Comparison of ENCODE assay signal across 1 cellular context in the genomic region with DNA sequence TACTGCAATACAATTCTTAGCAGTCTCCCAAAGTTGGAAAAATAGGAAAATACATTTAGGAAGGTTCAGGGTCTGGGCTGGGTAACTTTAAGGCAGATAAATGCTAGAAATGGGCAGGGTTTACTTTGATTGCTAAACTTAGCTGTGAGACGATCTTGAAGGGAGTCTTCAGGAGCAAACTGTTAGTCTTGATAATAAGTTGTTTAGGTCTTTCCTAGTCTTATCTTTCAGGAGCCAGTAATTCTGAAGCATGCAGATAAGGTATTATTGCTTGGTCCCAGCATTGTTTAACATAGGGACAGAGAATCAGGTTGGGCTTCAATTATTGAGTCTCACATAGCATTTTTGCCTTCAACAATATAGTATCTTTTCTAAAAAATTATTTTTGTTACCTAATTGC.
A peak's percentile ranks its signal among the peaks of the same experiment; 100 is the strongest.
TF ChIP-seq lines count a peak whose summit lies in the region.

No MANE protein-coding gene starts in this region.

TF ChIP-seq in K562, 482 proteins besides CTCF, POLR2A, EP300 and RAD21 (continued from another document and continues in another):
- TF ChIP-seq RNF219 (CRISPR knock-in tag; IDR thresholded peaks at IDR 0.05) (no peak), POLR2AphosphoS5 (IDR thresholded peaks at IDR 0.05; ENCODE audit: control insufficient read depth, insufficient read depth, low read depth, low read length) (peak; percentile 60; the same call in 1 of the 2 replicates), TAF9B (IDR thresholded peaks at IDR 0.05; ENCODE audit: partially characterized antibody) (no peak), RFX7 (CRISPR knock-in tag; IDR thresholded peaks at IDR 0.05) (no peak), NCOR1 (IDR thresholded peaks at IDR 0.05) (peak; percentile 91), CBX5 (IDR thresholded peaks at IDR 0.05; ENCODE audit: borderline replicate concordance, low read depth) (no peak), MEIS2 (IDR thresholded peaks at IDR 0.05; ENCODE audit: partially characterized antibody) (peak; percentile 31), KHSRP (IDR thresholded peaks at IDR 0.05) (peak; percentile 73; the same call in 1 of the 2 replicates), TGIF2 (CRISPR knock-in tag; IDR thresholded peaks at IDR 0.05) (no peak), FOXK2 (conservative IDR thresholded peaks at IDR 0.05 in 1 of 2, IDR thresholded peaks at IDR 0.05 in 1 of 2; ENCODE audit: low read depth in 2 of 2) (no peak), U2AF1 (optimal IDR thresholded peaks at IDR 0.05; ENCODE audit: low read depth, low read length) (no peak), ZC3H8 (IDR thresholded peaks at IDR 0.05) (no peak), CREM (IDR thresholded peaks at IDR 0.05; ENCODE audit: low read depth) (no peak), HCFC1 (IDR thresholded peaks at IDR 0.05; ENCODE audit: low read depth, low read length) (no peak), ARID2 (IDR thresholded peaks at IDR 0.05) (no peak), EGR1 (conservative IDR thresholded peaks at IDR 0.05) (no peak), ZNF24 (IDR thresholded peaks at IDR 0.05) (peak; percentile 63; the same call in 1 of the 2 replicates), ZNF274 (IDR thresholded peaks at IDR 0.05; ENCODE audit: borderline replicate concordance, low read depth, low read length) (no peak), ARHGAP35 (IDR thresholded peaks at IDR 0.05; ENCODE audit: partially characterized antibody) (no peak), TEAD4 (IDR thresholded peaks at IDR 0.05; ENCODE audit: low read length) (peak; percentile 96), TEAD4 (CRISPR knock-in tag; IDR thresholded peaks at IDR 0.05; ENCODE audit: borderline replicate concordance) (no peak), CHD2 (IDR thresholded peaks at IDR 0.05; ENCODE audit: low read depth, low read length) (no peak), PTTG1 (tag; IDR thresholded peaks at IDR 0.05; ENCODE audit: low read depth) (no peak), BCL6 (CRISPR knock-in tag; IDR thresholded peaks at IDR 0.05) (no peak), TRIM24 (IDR thresholded peaks at IDR 0.05) (no peak), EP400 (IDR thresholded peaks at IDR 0.05) (no peak), PPARD (CRISPR knock-in tag; IDR thresholded peaks at IDR 0.05) (no peak), E2F5 (CRISPR knock-in tag; IDR thresholded peaks at IDR 0.05) (no peak), ELK1 (CRISPR knock-in tag; IDR thresholded peaks at IDR 0.05) (no peak), ARID3A (IDR thresholded peaks at IDR 0.05; ENCODE audit: borderline replicate concordance, low read depth, low read length) (no peak), CBX1 (IDR thresholded peaks at IDR 0.05; ENCODE audit: low read depth) (no peak), PRMT5 (CRISPR knock-in tag; IDR thresholded peaks at IDR 0.05) (no peak), ZNF263 (CRISPR knock-in tag; IDR thresholded peaks at IDR 0.05; ENCODE audit: borderline replicate concordance) (no peak), HNRNPL (IDR thresholded peaks at IDR 0.05; ENCODE audit: low read depth, low read length) (no peak), BDP1 (IDR thresholded peaks at IDR 0.05; ENCODE audit: insufficient read depth, insufficient read length) (no peak), ZNF324 (CRISPR knock-in tag; IDR thresholded peaks at IDR 0.05) (no peak), ZNF583 (CRISPR knock-in tag; IDR thresholded peaks at IDR 0.05) (no peak), NFRKB (IDR thresholded peaks at IDR 0.05; ENCODE audit: low read depth) (no peak), LARP7 (IDR thresholded peaks at IDR 0.05) (no peak), KAT7 (CRISPR knock-in tag; IDR thresholded peaks at IDR 0.05; ENCODE audit: borderline replicate concordance) (no peak), PHB2 (IDR thresholded peaks at IDR 0.05; ENCODE audit: low read depth) (no peak)
- TF ChIP-seq, protein P1, sequence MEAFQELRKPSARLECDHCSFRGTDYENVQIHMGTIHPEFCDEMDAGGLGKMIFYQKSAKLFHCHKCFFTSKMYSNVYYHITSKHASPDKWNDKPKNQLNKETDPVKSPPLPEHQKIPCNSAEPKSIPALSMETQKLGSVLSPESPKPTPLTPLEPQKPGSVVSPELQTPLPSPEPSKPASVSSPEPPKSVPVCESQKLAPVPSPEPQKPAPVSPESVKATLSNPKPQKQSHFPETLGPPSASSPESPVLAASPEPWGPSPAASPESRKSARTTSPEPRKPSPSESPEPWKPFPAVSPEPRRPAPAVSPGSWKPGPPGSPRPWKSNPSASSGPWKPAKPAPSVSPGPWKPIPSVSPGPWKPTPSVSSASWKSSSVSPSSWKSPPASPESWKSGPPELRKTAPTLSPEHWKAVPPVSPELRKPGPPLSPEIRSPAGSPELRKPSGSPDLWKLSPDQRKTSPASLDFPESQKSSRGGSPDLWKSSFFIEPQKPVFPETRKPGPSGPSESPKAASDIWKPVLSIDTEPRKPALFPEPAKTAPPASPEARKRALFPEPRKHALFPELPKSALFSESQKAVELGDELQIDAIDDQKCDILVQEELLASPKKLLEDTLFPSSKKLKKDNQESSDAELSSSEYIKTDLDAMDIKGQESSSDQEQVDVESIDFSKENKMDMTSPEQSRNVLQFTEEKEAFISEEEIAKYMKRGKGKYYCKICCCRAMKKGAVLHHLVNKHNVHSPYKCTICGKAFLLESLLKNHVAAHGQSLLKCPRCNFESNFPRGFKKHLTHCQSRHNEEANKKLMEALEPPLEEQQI (IDR thresholded peaks at IDR 0.05) = peak; percentile 77; the same call in 1 of the 2 replicates
- TF ChIP-seq, protein P2, sequence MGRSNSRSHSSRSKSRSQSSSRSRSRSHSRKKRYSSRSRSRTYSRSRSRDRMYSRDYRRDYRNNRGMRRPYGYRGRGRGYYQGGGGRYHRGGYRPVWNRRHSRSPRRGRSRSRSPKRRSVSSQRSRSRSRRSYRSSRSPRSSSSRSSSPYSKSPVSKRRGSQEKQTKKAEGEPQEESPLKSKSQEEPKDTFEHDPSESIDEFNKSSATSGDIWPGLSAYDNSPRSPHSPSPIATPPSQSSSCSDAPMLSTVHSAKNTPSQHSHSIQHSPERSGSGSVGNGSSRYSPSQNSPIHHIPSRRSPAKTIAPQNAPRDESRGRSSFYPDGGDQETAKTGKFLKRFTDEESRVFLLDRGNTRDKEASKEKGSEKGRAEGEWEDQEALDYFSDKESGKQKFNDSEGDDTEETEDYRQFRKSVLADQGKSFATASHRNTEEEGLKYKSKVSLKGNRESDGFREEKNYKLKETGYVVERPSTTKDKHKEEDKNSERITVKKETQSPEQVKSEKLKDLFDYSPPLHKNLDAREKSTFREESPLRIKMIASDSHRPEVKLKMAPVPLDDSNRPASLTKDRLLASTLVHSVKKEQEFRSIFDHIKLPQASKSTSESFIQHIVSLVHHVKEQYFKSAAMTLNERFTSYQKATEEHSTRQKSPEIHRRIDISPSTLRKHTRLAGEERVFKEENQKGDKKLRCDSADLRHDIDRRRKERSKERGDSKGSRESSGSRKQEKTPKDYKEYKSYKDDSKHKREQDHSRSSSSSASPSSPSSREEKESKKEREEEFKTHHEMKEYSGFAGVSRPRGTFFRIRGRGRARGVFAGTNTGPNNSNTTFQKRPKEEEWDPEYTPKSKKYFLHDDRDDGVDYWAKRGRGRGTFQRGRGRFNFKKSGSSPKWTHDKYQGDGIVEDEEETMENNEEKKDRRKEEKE (IDR thresholded peaks at IDR 0.05; ENCODE audit: borderline replicate concordance in 1 of 2, control insufficient read depth in 1 of 2, low read depth in 2 of 2, low read length in 1 of 2) = no peak
- TF ChIP-seq, protein P3, sequence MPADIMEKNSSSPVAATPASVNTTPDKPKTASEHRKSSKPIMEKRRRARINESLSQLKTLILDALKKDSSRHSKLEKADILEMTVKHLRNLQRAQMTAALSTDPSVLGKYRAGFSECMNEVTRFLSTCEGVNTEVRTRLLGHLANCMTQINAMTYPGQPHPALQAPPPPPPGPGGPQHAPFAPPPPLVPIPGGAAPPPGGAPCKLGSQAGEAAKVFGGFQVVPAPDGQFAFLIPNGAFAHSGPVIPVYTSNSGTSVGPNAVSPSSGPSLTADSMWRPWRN (IDR thresholded peaks at IDR 0.05; ENCODE audit: low read depth) = peak; percentile 62; the same call in 1 of the 2 replicates
- TF ChIP-seq, protein P4, sequence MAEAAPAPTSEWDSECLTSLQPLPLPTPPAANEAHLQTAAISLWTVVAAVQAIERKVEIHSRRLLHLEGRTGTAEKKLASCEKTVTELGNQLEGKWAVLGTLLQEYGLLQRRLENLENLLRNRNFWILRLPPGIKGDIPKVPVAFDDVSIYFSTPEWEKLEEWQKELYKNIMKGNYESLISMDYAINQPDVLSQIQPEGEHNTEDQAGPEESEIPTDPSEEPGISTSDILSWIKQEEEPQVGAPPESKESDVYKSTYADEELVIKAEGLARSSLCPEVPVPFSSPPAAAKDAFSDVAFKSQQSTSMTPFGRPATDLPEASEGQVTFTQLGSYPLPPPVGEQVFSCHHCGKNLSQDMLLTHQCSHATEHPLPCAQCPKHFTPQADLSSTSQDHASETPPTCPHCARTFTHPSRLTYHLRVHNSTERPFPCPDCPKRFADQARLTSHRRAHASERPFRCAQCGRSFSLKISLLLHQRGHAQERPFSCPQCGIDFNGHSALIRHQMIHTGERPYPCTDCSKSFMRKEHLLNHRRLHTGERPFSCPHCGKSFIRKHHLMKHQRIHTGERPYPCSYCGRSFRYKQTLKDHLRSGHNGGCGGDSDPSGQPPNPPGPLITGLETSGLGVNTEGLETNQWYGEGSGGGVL (CRISPR knock-in tag; IDR thresholded peaks at IDR 0.05) = no peak
- TF ChIP-seq, protein P5, sequence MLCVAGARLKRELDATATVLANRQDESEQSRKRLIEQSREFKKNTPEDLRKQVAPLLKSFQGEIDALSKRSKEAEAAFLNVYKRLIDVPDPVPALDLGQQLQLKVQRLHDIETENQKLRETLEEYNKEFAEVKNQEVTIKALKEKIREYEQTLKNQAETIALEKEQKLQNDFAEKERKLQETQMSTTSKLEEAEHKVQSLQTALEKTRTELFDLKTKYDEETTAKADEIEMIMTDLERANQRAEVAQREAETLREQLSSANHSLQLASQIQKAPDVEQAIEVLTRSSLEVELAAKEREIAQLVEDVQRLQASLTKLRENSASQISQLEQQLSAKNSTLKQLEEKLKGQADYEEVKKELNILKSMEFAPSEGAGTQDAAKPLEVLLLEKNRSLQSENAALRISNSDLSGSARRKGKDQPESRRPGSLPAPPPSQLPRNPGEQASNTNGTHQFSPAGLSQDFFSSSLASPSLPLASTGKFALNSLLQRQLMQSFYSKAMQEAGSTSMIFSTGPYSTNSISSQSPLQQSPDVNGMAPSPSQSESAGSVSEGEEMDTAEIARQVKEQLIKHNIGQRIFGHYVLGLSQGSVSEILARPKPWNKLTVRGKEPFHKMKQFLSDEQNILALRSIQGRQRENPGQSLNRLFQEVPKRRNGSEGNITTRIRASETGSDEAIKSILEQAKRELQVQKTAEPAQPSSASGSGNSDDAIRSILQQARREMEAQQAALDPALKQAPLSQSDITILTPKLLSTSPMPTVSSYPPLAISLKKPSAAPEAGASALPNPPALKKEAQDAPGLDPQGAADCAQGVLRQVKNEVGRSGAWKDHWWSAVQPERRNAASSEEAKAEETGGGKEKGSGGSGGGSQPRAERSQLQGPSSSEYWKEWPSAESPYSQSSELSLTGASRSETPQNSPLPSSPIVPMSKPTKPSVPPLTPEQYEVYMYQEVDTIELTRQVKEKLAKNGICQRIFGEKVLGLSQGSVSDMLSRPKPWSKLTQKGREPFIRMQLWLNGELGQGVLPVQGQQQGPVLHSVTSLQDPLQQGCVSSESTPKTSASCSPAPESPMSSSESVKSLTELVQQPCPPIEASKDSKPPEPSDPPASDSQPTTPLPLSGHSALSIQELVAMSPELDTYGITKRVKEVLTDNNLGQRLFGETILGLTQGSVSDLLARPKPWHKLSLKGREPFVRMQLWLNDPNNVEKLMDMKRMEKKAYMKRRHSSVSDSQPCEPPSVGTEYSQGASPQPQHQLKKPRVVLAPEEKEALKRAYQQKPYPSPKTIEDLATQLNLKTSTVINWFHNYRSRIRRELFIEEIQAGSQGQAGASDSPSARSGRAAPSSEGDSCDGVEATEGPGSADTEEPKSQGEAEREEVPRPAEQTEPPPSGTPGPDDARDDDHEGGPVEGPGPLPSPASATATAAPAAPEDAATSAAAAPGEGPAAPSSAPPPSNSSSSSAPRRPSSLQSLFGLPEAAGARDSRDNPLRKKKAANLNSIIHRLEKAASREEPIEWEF (CRISPR knock-in tag; IDR thresholded peaks at IDR 0.05) = no peak
